ENCODE assay signal across 10 cellular contexts in the genomic region with DNA sequence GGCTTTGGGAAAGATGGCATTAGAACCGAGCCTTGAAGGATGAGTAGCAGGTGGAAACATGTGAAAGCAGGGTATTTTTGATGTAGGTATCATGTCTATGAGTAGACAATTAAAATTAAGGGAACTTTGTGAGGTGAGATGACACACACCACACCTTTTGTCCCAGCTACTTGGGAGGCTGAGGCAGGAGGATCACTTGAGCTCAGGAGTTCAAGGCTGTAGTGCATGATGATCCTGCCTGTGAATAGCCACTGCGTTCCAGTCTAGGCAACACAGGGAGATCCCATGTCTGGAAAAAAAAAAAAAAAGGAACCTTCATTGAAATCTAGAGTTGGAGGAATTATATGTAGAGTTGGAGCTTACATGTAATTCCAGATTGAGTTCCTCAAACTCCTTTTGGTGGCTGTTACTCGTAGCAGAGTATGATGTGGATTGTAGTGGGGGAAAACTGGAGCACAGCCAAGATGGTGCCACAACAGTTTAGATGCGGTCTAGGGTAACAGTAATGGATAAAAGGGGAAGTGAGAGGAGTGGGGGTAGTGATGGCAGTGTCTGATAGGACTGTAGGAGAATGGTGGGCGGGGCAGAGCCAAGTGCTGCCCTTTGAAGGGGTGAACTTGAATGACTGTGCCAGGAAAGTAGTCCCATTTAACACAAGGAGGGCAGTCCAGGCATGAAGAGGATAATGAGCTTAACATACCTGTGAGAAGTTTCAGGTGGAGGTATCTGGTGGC. TPM values are rescaled to one million over a fixed set of nuclear protein-coding genes. Genes with fewer than 3 reads are reported as not detected.
DNase-seq lines count a peak whose midpoint lies in the region; ATAC-seq and TF ChIP-seq lines count a peak whose summit lies in the region.
"Had no signal": no experiment of that assay in that cellular context is flagged by ENCODE, and none has a peak within 500 bp of the region (broad histone marks: within the 10 kb centered on the region; RNA-seq: fewer than 3 reads in every experiment).

No MANE protein-coding gene starts in this region.

- H3K4me1 ChIP-seq in OCI-LY7 (ENCODE audit: insufficient read depth, low read length, poor library complexity, severe bottlenecking) (no peaks in the 10 kb centered on the region), spleen (peaks cover 0 to 6% (median 0%) of the 10 kb centered on the region in 6 donors)

- no peak for TF ChIP-seq CTCF in OCI-LY7 (conservative IDR thresholded peaks at IDR 0.05; ENCODE audit: low read length)
- TF ChIP-seq CTCF in spleen (IDR thresholded peaks at IDR 0.05 in 8 of 11, conservative IDR thresholded peaks at IDR 0.05 in 3 of 11), result no peak

- no peak overlapping the region for H3K4me2 ChIP-seq in OCI-LY7 (ENCODE audit: low read length)
- H3K4me2 ChIP-seq: A549 had no signal

- TF ChIP-seq POLR2A in spleen (IDR thresholded peaks at IDR 0.05), result no peak

- CTCF ChIA-PET in OCI-LY7 (lab: Charles Lee; ENCODE audit: unreplicated experiment), result no interaction called here

- ATAC-seq in HG03039 (IDR thresholded peaks at IDR 0.05; ENCODE audit: unreplicated experiment), result peak; percentile 70
- ATAC-seq: A549 had no signal

- no peaks in the 10 kb centered on the region for H3K9me2 ChIP-seq in OCI-LY7 (ENCODE audit: insufficient read depth, low read length)

- no TSS peak for BruUV-seq in OCI-LY7 (replicated peaks; lab: Mats Ljungman, UMichigan)

- no peaks in the 10 kb centered on the region for H3K9me3 ChIP-seq in OCI-LY7 (ENCODE audit: low read length)
- no peaks in the 10 kb centered on the region for H3K9me3 ChIP-seq in spleen
- H3K9me3 ChIP-seq: A549 had no signal

- H4K20me1 ChIP-seq in OCI-LY7 (ENCODE audit: insufficient read depth, low read length), result no peaks in the 10 kb centered on the region

- no peak overlapping the region for H2AFZ ChIP-seq in OCI-LY7 (ENCODE audit: low read length)

- no peaks in the 10 kb centered on the region for H3K36me3 ChIP-seq in OCI-LY7 (ENCODE audit: insufficient read depth, low read length)
- no peaks in the 10 kb centered on the region for H3K36me3 ChIP-seq in spleen

- H3K27ac ChIP-seq in OCI-LY7 (ENCODE audit: low read depth, low read length, poor library complexity, severe bottlenecking) (no peak overlapping the region), spleen (no peak overlapping the region)
- H3K27ac ChIP-seq: A549 had no signal

- POLR2A ChIA-PET in OCI-LY7 (lab: Charles Lee), result no interaction called here

- no peaks in the 10 kb centered on the region for H3K27me3 ChIP-seq in spleen (replicated peaks in 1 of 7)

- no peak overlapping the region for H3K4me3 ChIP-seq in OCI-LY7 (ENCODE audit: low read depth, low read length, poor library complexity, severe bottlenecking)
- H3K4me3 ChIP-seq in spleen, result no peak overlapping the region
- H3K4me3 ChIP-seq: A549 had no signal

- H3K79me2 ChIP-seq in OCI-LY7 (ENCODE audit: insufficient read depth, low read depth, low read length), result no peaks in the 10 kb centered on the region

- peak; percentile 47 for DNase-seq in NCI-H2227 treated with DMSO at 0.1 percent for 48 hours (lab: John Stamatoyannopoulos, UW)
- no peak for DNase-seq in NCI-H2227 (lab: John Stamatoyannopoulos, UW; ENCODE audit: unreplicated experiment)
- DNase-seq in OCI-LY7 (ENCODE audit: low spot score), result peak; percentile 21
- peak; percentile 22 for DNase-seq in retina
- DNase-seq in dermis blood vessel endothelial cell, result no peak
- no peak for DNase-seq in activated CD4-positive, CD25-positive, alpha-beta regulatory T cell (lab: John Stamatoyannopoulos, UW)
- no peak for DNase-seq in spleen
- DNase-seq: NCI-H1694 had no signal

- 53 to 64% (median 59%) methylated on average over 5 of the region's 5 CpGs for WGBS in spleen, 5 donors

- intact Hi-C loops in OCI-LY7 (cut with micrococcal nuclease; ENCODE audit: unreplicated experiment), result no loop called here
- intact Hi-C loops in spleen (cut with DNase I; ENCODE audit: low total_unique reads), result no loop called here

RNA-seq across cellular contexts. Expression of a gene that starts 17.4 kb away (rescaled TPM):
- 0.16 and 0.18 TPM in 2 replicates for total RNA-seq in OCI-LY7 (2014; rRNA removed; shearing (Covaris generic))
- total RNA-seq in OCI-LY7 (2022) (0.70 and 1.4 TPM in 2 replicates), dermis blood vessel endothelial cell (21.1 and 23.1 TPM in 2 replicates), spleen (10 to 100 TPM in 1 of 7 donors, 1 to 10 TPM in 6; 2.2 to 15.1 (median 5.4) TPM)
- under 1 TPM; 0.46 to 0.91 (median 0.74) TPM for polyA plus RNA-seq in spleen

Comparison
In these comparisons a context has a peak if more than half of its experiments do, and no peak if none do; other contexts are left out.
1. DNase-seq: peak in NCI-H2227 treated with DMSO at 0.1 percent for 48 hours (single experiment), OCI-LY7 (single experiment) and retina (single experiment); none in NCI-H2227 (single experiment), dermis blood vessel endothelial cell (single experiment), activated CD4-positive, CD25-positive, alpha-beta regulatory T cell (0 of 4) and spleen (single experiment).